In the genomic region with DNA sequence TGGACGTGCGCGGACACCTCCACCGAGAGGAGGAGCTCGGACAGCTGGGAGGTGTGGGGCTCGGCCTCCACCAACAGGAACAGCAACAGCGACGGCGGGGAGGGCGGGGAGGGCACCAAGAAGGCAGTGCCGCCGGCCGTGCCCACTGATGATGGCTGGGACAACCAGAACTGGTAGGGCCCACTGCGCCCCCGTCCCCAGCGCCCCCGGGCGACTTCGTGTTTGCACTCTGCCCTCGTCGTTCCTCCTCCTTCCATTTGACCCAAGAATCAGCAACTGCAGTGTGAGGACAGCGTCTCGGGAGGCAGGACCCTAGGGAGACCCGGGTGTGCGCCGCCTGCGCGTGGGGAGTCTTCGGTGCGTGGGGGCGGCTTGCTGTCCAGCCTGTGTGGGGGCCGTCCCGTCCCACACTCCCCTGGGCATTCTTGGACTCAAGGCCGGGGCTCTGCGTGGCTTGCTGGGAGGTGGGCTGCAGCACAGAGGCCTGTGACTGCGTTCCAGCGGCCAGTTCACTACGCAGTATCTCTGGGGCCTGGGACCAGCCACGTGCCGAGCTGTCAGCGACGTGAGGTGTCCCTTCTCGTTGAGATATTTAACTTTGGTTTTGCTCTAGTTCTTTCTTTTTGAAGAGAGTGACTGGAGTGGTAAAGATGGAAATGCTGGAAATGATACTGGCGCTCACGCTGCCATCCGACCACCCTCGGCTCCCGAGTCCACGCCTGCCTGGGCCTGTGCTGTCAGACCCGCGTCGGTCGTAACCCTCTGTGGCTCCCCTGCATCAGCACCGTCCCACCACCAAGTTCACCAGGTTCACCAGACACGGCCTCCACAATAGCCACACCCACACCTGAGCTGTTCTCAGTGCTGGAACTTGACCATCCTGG, we compare ENCODE assay signal across 22 cellular contexts. TPM values are rescaled to one million over a fixed set of nuclear protein-coding genes. Genes with fewer than 3 reads are reported as not detected.
DNase-seq lines count a peak whose midpoint lies in the region; ATAC-seq and TF ChIP-seq lines count a peak whose summit lies in the region.
"Had no signal": no experiment of that assay in that cellular context is flagged by ENCODE, and none has a peak within 500 bp of the region (broad histone marks: within the 10 kb centered on the region; RNA-seq: fewer than 3 reads in every experiment).

No MANE protein-coding gene starts in this region.

- no peaks in the 10 kb centered on the region for H3K9me3 ChIP-seq in BLaER1
- H3K9me3 ChIP-seq in RWPE2 (ENCODE audit: severe bottlenecking), result no peaks in the 10 kb centered on the region
- no peaks in the 10 kb centered on the region for H3K9me3 ChIP-seq in neuronal stem cell (replicated peaks in 1 of 2; ENCODE audit: control insufficient read depth in 2 of 2, insufficient read depth in 1 of 2, low read depth in 1 of 2, low read length in 2 of 2)
- H3K9me3 ChIP-seq: BE2C, HAP-1, Peyer's patch had no signal

- no peaks in the 10 kb centered on the region for H3K9me3 Mint-ChIP-seq in activated naive CD4-positive, alpha-beta T cell treated with anti-CD3 and anti-CD28 coated beads, Interleukin-2, amount 50 U/mL, for 24 hours
- H3K9me3 Mint-ChIP-seq: CD4-positive, CD25-positive, alpha-beta regulatory T cell had no signal

- H3K4me1 Mint-ChIP-seq in activated naive CD4-positive, alpha-beta T cell treated with anti-CD3 and anti-CD28 coated beads, Interleukin-2, amount 50 U/mL, for 24 hours, result no peaks in the 10 kb centered on the region

- peak overlapping the region; percentile 57 for H3K4me2 ChIP-seq in BLaER1
- H3K4me2 ChIP-seq in neuronal stem cell (ENCODE audit: insufficient read depth, low read length, poor library complexity, severe bottlenecking), result no peak overlapping the region

- H3K27ac ChIP-seq in BLaER1 (0 out of 2 replicates have a peak overlapping the region, but pooled peaks have one; percentile 58), RWPE2 (ENCODE audit: poor library complexity, severe bottlenecking) (no peak overlapping the region), neuronal stem cell (replicated peaks; ENCODE audit: low read length) (no peak overlapping the region)
- H3K27ac ChIP-seq: 22Rv1, Peyer's patch, SJSA1 had no signal

- H3K27me3 ChIP-seq in BLaER1 (no peaks in the 10 kb centered on the region), RWPE2 (ENCODE audit: insufficient read depth, poor library complexity, severe bottlenecking) (no peaks in the 10 kb centered on the region), neuronal stem cell (ENCODE audit: control insufficient read depth in 3 of 3, insufficient read depth in 3 of 3, low read depth in 1 of 3, low read length in 3 of 3) (no peaks in the 10 kb centered on the region)
- H3K27me3 ChIP-seq: BE2C, Peyer's patch, SJSA1 had no signal

- H2AK5ac ChIP-seq in neuronal stem cell (ENCODE audit: low read depth, low read length), result no peak overlapping the region

- no peak overlapping the region for H3K4me3 Mint-ChIP-seq in activated naive CD4-positive, alpha-beta T cell treated with anti-CD3 and anti-CD28 coated beads, Interleukin-2, amount 50 U/mL, for 24 hours

- peak overlapping the region; percentile 30 for H3K27ac Mint-ChIP-seq in activated naive CD4-positive, alpha-beta T cell treated with anti-CD3 and anti-CD28 coated beads, Interleukin-2, amount 50 U/mL, for 24 hours
- H3K27ac Mint-ChIP-seq: CD4-positive, CD25-positive, alpha-beta regulatory T cell had no signal

- H3K4me3 ChIP-seq in BLaER1 (no peak overlapping the region), RWPE2 (ENCODE audit: severe bottlenecking) (no peak overlapping the region), neuronal stem cell (ENCODE audit: low read length in 2 of 2) (no peak overlapping the region)
- H3K4me3 ChIP-seq: HAP-1, Peyer's patch, SJSA1 had no signal

- DNase-seq in activated naive CD4-positive, alpha-beta T cell (lab: John Stamatoyannopoulos, UW), result no peak
- DNase-seq in RWPE2 (ENCODE audit: low spot score) (peak; percentile 90), neuronal stem cell (ENCODE audit: low spot score) (no peak), GM10266 (ENCODE audit: extremely low spot score) (no peak)
- DNase-seq: BE2C; CD4-positive, CD25-positive, alpha-beta regulatory T cell; DMS53; GOT3; IMR-90; KG1; MM.1S; NCI-H1694 treated with DMSO at 0.1 percent for 48 hours; NCI-H2081; NCI-H2227 treated with DMSO at 0.1 percent for 48 hours; NCI-H526 treated with DMSO at 0.1 percent for 48 hours; Peyer's patch had no signal

- H2BK120ac ChIP-seq in neuronal stem cell (ENCODE audit: low read depth, low read length), result no peak overlapping the region

- H3K14ac ChIP-seq in neuronal stem cell (ENCODE audit: low read length), result no peak overlapping the region

- TF ChIP-seq CTCF in RWPE2 (IDR thresholded peaks at IDR 0.05; ENCODE audit: poor library complexity, severe bottlenecking) (no peak), GM10266 (IDR thresholded peaks at IDR 0.05; ENCODE audit: control insufficient read depth, insufficient read depth, low read depth, missing control alignments) (no peak)

- peaks cover 57% of the 10 kb centered on the region for H4K20me1 ChIP-seq in BLaER1

- H3K9ac ChIP-seq in BLaER1, result no peak overlapping the region
- no peak overlapping the region for H3K9ac ChIP-seq in neuronal stem cell (ENCODE audit: low read depth, low read length, poor library complexity)

- no peak overlapping the region for H4K91ac ChIP-seq in neuronal stem cell (ENCODE audit: low read depth, low read length, poor library complexity)

- peaks cover 100% of the 10 kb centered on the region for H3K4me1 ChIP-seq in BLaER1
- no peaks in the 10 kb centered on the region for H3K4me1 ChIP-seq in RWPE2 (ENCODE audit: insufficient read depth, poor library complexity, severe bottlenecking)
- peaks cover 0 to 6% of the 10 kb centered on the region in 2 donors for H3K4me1 ChIP-seq in neuronal stem cell (ENCODE audit: control insufficient read depth in 2 of 2, insufficient read depth in 1 of 2, low read depth in 1 of 2, low read length in 2 of 2)
- H3K4me1 ChIP-seq: BE2C, HAP-1 had no signal

- peaks cover 11% of the 10 kb centered on the region for H3K79me1 ChIP-seq in neuronal stem cell (ENCODE audit: low read depth, low read length)

- peaks cover 59% of the 10 kb centered on the region for H3K36me3 ChIP-seq in BLaER1
- peaks cover 50% of the 10 kb centered on the region for H3K36me3 ChIP-seq in RWPE2 (ENCODE audit: low read depth)
- peaks cover 35 to 64% of the 10 kb centered on the region in 2 donors for H3K36me3 ChIP-seq in neuronal stem cell (replicated peaks in 1 of 2; ENCODE audit: control insufficient read depth in 2 of 2, insufficient read depth in 2 of 2, low read length in 2 of 2)

- peak overlapping the region; percentile 43 for H4K8ac ChIP-seq in neuronal stem cell (ENCODE audit: low read depth, low read length)

- H2BK15ac ChIP-seq in neuronal stem cell (ENCODE audit: low read length), result no peak overlapping the region

- H3K4ac ChIP-seq in neuronal stem cell (ENCODE audit: low read length), result no peak overlapping the region

- no peaks in the 10 kb centered on the region for H3K27me3 Mint-ChIP-seq in activated naive CD4-positive, alpha-beta T cell treated with anti-CD3 and anti-CD28 coated beads, Interleukin-2, amount 50 U/mL, for 24 hours
- H3K27me3 Mint-ChIP-seq: CD4-positive, CD25-positive, alpha-beta regulatory T cell had no signal

- no peak overlapping the region for H2BK5ac ChIP-seq in neuronal stem cell (ENCODE audit: low read length)

- H3K23ac ChIP-seq in neuronal stem cell (ENCODE audit: low read depth, low read length, poor library complexity), result no peak overlapping the region

- ATAC-seq in RWPE2 (ENCODE audit: low read depth) (no peak), GM19455 (IDR thresholded peaks at IDR 0.05; ENCODE audit: unreplicated experiment) (no peak)

- no CpG with 5 or more reads among the region's 55 CpGs for WGBS in neuronal stem cell (ENCODE audit: extremely low coverage in 2 of 2, insufficient read length in 2 of 2, insufficient replicate concordance in 1 of 2), 2 donors

- H2BK12ac ChIP-seq in neuronal stem cell (ENCODE audit: low read length), result no peak overlapping the region

- H3K18ac ChIP-seq in neuronal stem cell (ENCODE audit: low read length), result no peak overlapping the region

- no peaks in the 10 kb centered on the region for H3K36me3 Mint-ChIP-seq in activated naive CD4-positive, alpha-beta T cell treated with anti-CD3 and anti-CD28 coated beads, Interleukin-2, amount 50 U/mL, for 24 hours

- H2AFZ ChIP-seq in neuronal stem cell (ENCODE audit: low read length), result no peak overlapping the region

RNA-seq across cellular contexts. Expression of a gene that starts 5.0 kb away (rescaled TPM):
- polyA plus RNA-seq in neuronal stem cell (2013, experiment 1 of 2), result 0.13 TPM
- polyA plus RNA-seq in neuronal stem cell (2013, experiment 2 of 2), result 0.08 TPM
- polyA plus RNA-seq: CD4-positive, CD25-positive, alpha-beta regulatory T cell; IMR-90 had no signal

RNA-seq across cellular contexts. Expression of a gene that starts 15.3 kb away (rescaled TPM):
- polyA plus RNA-seq in neuronal stem cell (2013, experiment 1 of 2), result 60.7 TPM
- polyA plus RNA-seq in neuronal stem cell (2013, experiment 2 of 2), result 56.3 TPM

RNA-seq across cellular contexts. Expression of a gene that starts 33.7 kb away (rescaled TPM):
- polyA plus RNA-seq in neuronal stem cell (2013, experiment 1 of 2), result 39.2 TPM
- polyA plus RNA-seq in neuronal stem cell (2013, experiment 2 of 2), result 40.2 TPM
- polyA plus RNA-seq: CD4-positive, CD25-positive, alpha-beta regulatory T cell; IMR-90 had no signal

RNA-seq across cellular contexts. Expression of a gene that starts 52.2 kb away (rescaled TPM):
- 0.03 TPM for polyA plus RNA-seq in neuronal stem cell (2013, experiment 1 of 2)
- polyA plus RNA-seq in neuronal stem cell (2013, experiment 2 of 2), result 0.06 TPM
- polyA plus RNA-seq: CD4-positive, CD25-positive, alpha-beta regulatory T cell; IMR-90 had no signal
